Comparison of ENCODE assay signal across 8 cellular contexts in the genomic region with DNA sequence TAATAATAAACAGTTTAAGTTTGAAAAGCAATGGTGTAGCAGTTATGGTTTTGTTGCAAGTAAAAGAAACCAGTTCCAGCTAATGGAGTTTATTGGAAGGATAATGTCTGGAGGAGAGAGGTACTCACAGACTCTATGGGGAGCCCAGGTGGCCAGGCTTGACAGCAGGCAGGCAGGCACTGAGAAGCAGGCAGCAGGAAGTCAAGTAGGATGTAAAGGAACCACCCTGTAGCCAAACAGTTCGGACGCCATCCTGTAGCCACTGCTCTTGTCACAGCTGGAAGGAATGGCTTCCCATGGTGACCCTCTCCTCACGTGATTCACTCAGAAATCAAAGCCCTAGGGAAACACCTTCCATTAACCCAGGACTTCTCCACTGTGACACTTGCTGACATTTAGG.
"Had no signal": no experiment of that assay in that cellular context is flagged by ENCODE, and none has a peak within 500 bp of the region (broad histone marks: within the 10 kb centered on the region; RNA-seq: fewer than 3 reads in every experiment).

No MANE protein-coding gene starts in this region.

- DNase-seq: H9, HCEC 1CT, IMR-90 had no signal

- FAIRE-seq: H1, H54, K562 had no signal

- H3K4me3 Mint-ChIP-seq: GM23338, H9 had no signal

- H3K4me3 ChIP-seq: GM23338, K562 had no signal

- H3K27ac Mint-ChIP-seq: GM23338, H9 had no signal

- H3K27ac ChIP-seq: HL-60 had no signal

- H3K4me1 Mint-ChIP-seq: GM23338, H9 had no signal

- H3K9me3 Mint-ChIP-seq: GM23338 had no signal

- ATAC-seq: GM23338, K562 had no signal
